Comparison of ENCODE assay signal across 33 cellular contexts in the genomic region with DNA sequence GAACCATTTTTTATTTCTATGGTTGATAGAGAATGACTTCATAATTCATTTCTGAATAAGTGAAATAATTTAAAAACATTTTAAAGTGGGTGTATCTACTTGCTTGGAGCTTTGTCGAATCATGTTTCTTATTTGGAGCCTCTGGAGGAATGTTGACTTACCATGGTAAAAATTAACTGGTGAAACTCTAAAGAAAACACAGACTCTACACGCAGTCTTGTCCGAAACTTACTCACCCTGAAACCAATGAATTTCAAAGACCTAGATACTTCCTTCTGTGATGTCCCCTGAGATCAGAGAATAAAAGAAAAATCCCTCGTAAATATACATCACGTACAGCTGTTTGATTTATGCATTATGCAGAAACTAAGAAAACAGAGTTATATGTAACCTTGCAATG.
DNase-seq lines count a peak whose midpoint lies in the region; ATAC-seq and TF ChIP-seq lines count a peak whose summit lies in the region.
"Had no signal": no experiment of that assay in that cellular context is flagged by ENCODE, and none has a peak within 500 bp of the region (broad histone marks: within the 10 kb centered on the region; RNA-seq: fewer than 3 reads in every experiment).

No MANE protein-coding gene starts in this region.

- H3K4me2 ChIP-seq in hepatocyte (peak overlapping the region; percentile 7), osteoblast (ENCODE audit: insufficient read depth, low read length) (peak overlapping the region; percentile 21)
- H3K4me2 ChIP-seq: BLaER1, smooth muscle cell had no signal

- H3K4me3 Mint-ChIP-seq in Calu3 (ENCODE audit: low read depth, unreplicated experiment): no peak overlapping the region
- no peak overlapping the region for H3K4me3 Mint-ChIP-seq in activated T-helper 1 cell treated with anti-CD3 and anti-CD28 coated beads, Interleukin-12 subunit alpha, Interleukin-12 subunit beta, Interleukin-2, Interleukin-4 antibody, amounts not matched to agents 30 ng/mL and 10 ng/mL and 1 ng/mL, durations not matched to agents 14 hours and 24 hours and 36 hours
- H3K4me3 Mint-ChIP-seq: activated T-cell treated with anti-CD3 and anti-CD28 coated beads, Interleukin-2, amount 50 U/mL, for 4 hours had no signal

- H3K27ac ChIP-seq in hepatocyte: peak overlapping the region; percentile 78
- H3K27ac ChIP-seq in osteoblast (ENCODE audit: low read depth, low read length): peak overlapping the region; percentile 29
- no peak overlapping the region for H3K27ac ChIP-seq in caudate nucleus (ENCODE audit: low read depth, low read length)
- H3K27ac ChIP-seq in esophagus squamous epithelium: no peak overlapping the region
- H3K27ac ChIP-seq: BLaER1, heart left ventricle, left lung, Peyer's patch, tibial nerve, VCaP had no signal

- H3K9me3 Mint-ChIP-seq in Calu3 (ENCODE audit: low read depth, unreplicated experiment): peaks cover 4% of the 10 kb centered on the region
- H3K9me3 Mint-ChIP-seq in activated T-helper 1 cell treated with anti-CD3 and anti-CD28 coated beads, Interleukin-12 subunit alpha, Interleukin-12 subunit beta, Interleukin-2, Interleukin-4 antibody, amounts not matched to agents 30 ng/mL and 10 ng/mL and 1 ng/mL, durations not matched to agents 14 hours and 24 hours and 36 hours: peaks cover 15% of the 10 kb centered on the region
- H3K9me3 Mint-ChIP-seq: activated T-cell treated with anti-CD3 and anti-CD28 coated beads, Interleukin-2, amount 50 U/mL, for 4 hours had no signal

- H3K4me1 Mint-ChIP-seq in Calu3 (ENCODE audit: low read depth, unreplicated experiment): no peaks in the 10 kb centered on the region
- H3K4me1 Mint-ChIP-seq in activated T-helper 1 cell treated with anti-CD3 and anti-CD28 coated beads, Interleukin-12 subunit alpha, Interleukin-12 subunit beta, Interleukin-2, Interleukin-4 antibody, amounts not matched to agents 30 ng/mL and 10 ng/mL and 1 ng/mL, durations not matched to agents 14 hours and 24 hours and 36 hours (ENCODE audit: low read depth): no peaks in the 10 kb centered on the region

- H3K4me1 ChIP-seq in hepatocyte (ENCODE audit: insufficient read depth) (peaks cover 12% of the 10 kb centered on the region), osteoblast (ENCODE audit: insufficient read depth, low read length) (peaks cover 11% of the 10 kb centered on the region), esophagus squamous epithelium (no peaks in the 10 kb centered on the region)
- H3K4me1 ChIP-seq: heart left ventricle, left lung, Peyer's patch had no signal

- no peak for TF ChIP-seq CTCF in Calu3 (IDR thresholded peaks at IDR 0.05; ENCODE audit: unreplicated experiment)
- TF ChIP-seq CTCF in hepatocyte (IDR thresholded peaks at IDR 0.05; ENCODE audit: poor library complexity): no peak
- no peak for TF ChIP-seq CTCF in osteoblast (IDR thresholded peaks at IDR 0.05; ENCODE audit: extremely low read depth, low read depth, low read length)
- TF ChIP-seq CTCF in esophagus squamous epithelium (IDR thresholded peaks at IDR 0.05): no peak

- no TSS peak for BruUV-seq in Calu3 (replicated peaks; lab: Mats Ljungman, UMichigan)

- H3K36me3 ChIP-seq in hepatocyte (replicated peaks; ENCODE audit: insufficient read depth, low read depth): no peaks in the 10 kb centered on the region
- H3K36me3 ChIP-seq in osteoblast (ENCODE audit: insufficient read depth, low read length): no peaks in the 10 kb centered on the region
- H3K36me3 ChIP-seq in esophagus squamous epithelium: no peaks in the 10 kb centered on the region
- H3K36me3 ChIP-seq: BLaER1, heart left ventricle, left lung, Peyer's patch, tibial nerve had no signal

- DNase-seq in Calu3: no peak
- DNase-seq in HuH-7 (ENCODE audit: low spot score): peak; percentile 4
- DNase-seq in hepatocyte (ENCODE audit: low spot score): peak; percentile 8
- DNase-seq in osteoblast (ENCODE audit: insufficient read length, low spot score, missing footprints): peak; percentile 52
- DNase-seq in caudate nucleus (lab: John Stamatoyannopoulos, UW): no peak
- no peak for DNase-seq in esophagus squamous epithelium (lab: John Stamatoyannopoulos, UW)
- DNase-seq in activated T-helper 1 cell treated with anti-CD3 and anti-CD28 coated beads, Interleukin-12 subunit alpha, Interleukin-12 subunit beta, Interleukin-2, Interleukin-4 antibody, amounts not matched to agents 30 ng/mL and 10 ng/mL and 1 ng/mL, durations not matched to agents 14 hours and 24 hours and 36 hours (ENCODE audit: low spot score): no peak
- DNase-seq: activated CD4-positive, alpha-beta T cell treated with anti-CD3 and anti-CD28 coated beads for 48 hours; activated naive CD4-positive, alpha-beta T cell; activated T-cell treated with anti-CD3 and anti-CD28 coated beads, Interleukin-2, amount 50 U/mL, for 4 hours; DMS79; effector CD8-positive, alpha-beta T cell; erythroblast; GDM1; H7; heart left ventricle; left lung; mesendoderm; NCI-H1105; NCI-H1930; NCI-H2227 treated with DMSO at 0.1 percent for 48 hours; NCI-H69; Peyer's patch; SHP77 treated with DMSO at 0.1 percent for 48 hours; stimulated activated CD4-positive, alpha-beta T cell treated with anti-CD3 and anti-CD28 coated beads, Interleukin-1b, Interleukin-23, amount 100 ng/mL, for 48 hours; stimulated activated CD8-positive, alpha-beta memory T cell treated with anti-CD3 and anti-CD28 coated beads, Interleukin-4, amount 100 ng/mL, for 48 hours; T-helper 9 cell had no signal

- no peak overlapping the region for H2AFZ ChIP-seq in hepatocyte
- no peak overlapping the region for H2AFZ ChIP-seq in osteoblast (ENCODE audit: low read length)

- 57% methylated on average over 5 of the region's 5 CpGs for WGBS in hepatocyte (ENCODE audit: low lambda C conversion rate, missing lambda C conversion rate)
- 49 to 50% methylated on average over 5 of the region's 5 CpGs for WGBS in esophagus squamous epithelium, 2 donors

- no peaks in the 10 kb centered on the region for H3K79me2 ChIP-seq in hepatocyte
- no peaks in the 10 kb centered on the region for H3K79me2 ChIP-seq in osteoblast (ENCODE audit: insufficient read depth, low read length)

- no peaks in the 10 kb centered on the region for H3K36me3 Mint-ChIP-seq in Calu3 (ENCODE audit: insufficient read depth, unreplicated experiment)
- no peaks in the 10 kb centered on the region for H3K36me3 Mint-ChIP-seq in activated T-helper 1 cell treated with anti-CD3 and anti-CD28 coated beads, Interleukin-12 subunit alpha, Interleukin-12 subunit beta, Interleukin-2, Interleukin-4 antibody, amounts not matched to agents 30 ng/mL and 10 ng/mL and 1 ng/mL, durations not matched to agents 14 hours and 24 hours and 36 hours (ENCODE audit: low read depth)

- H3K27me3 ChIP-seq in hepatocyte (no peaks in the 10 kb centered on the region), osteoblast (ENCODE audit: insufficient read depth, low read length) (no peaks in the 10 kb centered on the region), esophagus squamous epithelium (no peaks in the 10 kb centered on the region)
- H3K27me3 ChIP-seq: BLaER1, heart left ventricle, left lung, Peyer's patch, tibial nerve had no signal

- no peaks in the 10 kb centered on the region for H3K27me3 Mint-ChIP-seq in Calu3 (ENCODE audit: unreplicated experiment)
- H3K27me3 Mint-ChIP-seq in activated T-helper 1 cell treated with anti-CD3 and anti-CD28 coated beads, Interleukin-12 subunit alpha, Interleukin-12 subunit beta, Interleukin-2, Interleukin-4 antibody, amounts not matched to agents 30 ng/mL and 10 ng/mL and 1 ng/mL, durations not matched to agents 14 hours and 24 hours and 36 hours (ENCODE audit: insufficient read depth): no peaks in the 10 kb centered on the region

- H4K20me1 ChIP-seq in hepatocyte (ENCODE audit: insufficient read depth, poor library complexity, severe bottlenecking): no peaks in the 10 kb centered on the region
- H4K20me1 ChIP-seq in osteoblast (ENCODE audit: insufficient read depth, low read length): no peaks in the 10 kb centered on the region
- H4K20me1 ChIP-seq: BLaER1 had no signal

- no peak for ATAC-seq in HG03354 (IDR thresholded peaks at IDR 0.05; ENCODE audit: poor library complexity, severe bottlenecking, unreplicated experiment)
- ATAC-seq: activated T-cell treated with anti-CD3 and anti-CD28 coated beads, Interleukin-2, amount 50 U/mL, for 4 hours; heart left ventricle; K562; left lung had no signal

- intact Hi-C loops in Calu3 (cut with micrococcal nuclease; ENCODE audit: unreplicated experiment): loop anchor here (10.0 kb wide), 1 partner anchor 1162 kb away; no protein-coding TSS in a partner anchor
- intact Hi-C loops in esophagus squamous epithelium (cut with DNase I): no loop called here
- intact Hi-C loops in activated T-helper 1 cell treated with anti-CD3 and anti-CD28 coated beads, Interleukin-12 subunit alpha, Interleukin-12 subunit beta, Interleukin-2, Interleukin-4 antibody, amounts not matched to agents 30 ng/mL and 10 ng/mL and 1 ng/mL, durations not matched to agents 14 hours and 24 hours and 36 hours (cut with micrococcal nuclease): no loop called here

- CTCF ChIA-PET in Calu3 (lab: Charles Lee): interaction anchor here (0.6 to 0.7 kb wide), 3 partner anchors 12 to 301 kb away, joined by 4 to 5 read pairs (median 4); no protein-coding TSS in a partner anchor

- TF ChIP-seq POLR2A in esophagus squamous epithelium (IDR thresholded peaks at IDR 0.05): no peak

- no peak overlapping the region for H3K4me3 ChIP-seq in hepatocyte
- H3K4me3 ChIP-seq in osteoblast (ENCODE audit: insufficient read depth, low read length): no peak overlapping the region
- no peak overlapping the region for H3K4me3 ChIP-seq in esophagus squamous epithelium
- H3K4me3 ChIP-seq: BLaER1, heart left ventricle, K562, left lung, Peyer's patch, smooth muscle cell, tibial nerve had no signal

- H3K9me2 ChIP-seq in hepatocyte (replicated peaks; ENCODE audit: insufficient read depth): no peaks in the 10 kb centered on the region

- peak overlapping the region; percentile 50 for H3K27ac Mint-ChIP-seq in Calu3 (ENCODE audit: unreplicated experiment)
- H3K27ac Mint-ChIP-seq in activated T-helper 1 cell treated with anti-CD3 and anti-CD28 coated beads, Interleukin-12 subunit alpha, Interleukin-12 subunit beta, Interleukin-2, Interleukin-4 antibody, amounts not matched to agents 30 ng/mL and 10 ng/mL and 1 ng/mL, durations not matched to agents 14 hours and 24 hours and 36 hours: no peak overlapping the region

- no peaks in the 10 kb centered on the region for H3K9me3 ChIP-seq in hepatocyte (ENCODE audit: low read depth)
- no peaks in the 10 kb centered on the region for H3K9me3 ChIP-seq in osteoblast (ENCODE audit: low read depth, low read length)
- H3K9me3 ChIP-seq in esophagus squamous epithelium: no peaks in the 10 kb centered on the region
- H3K9me3 ChIP-seq: BLaER1, heart left ventricle, left lung, Peyer's patch, tibial nerve had no signal

Comparison
In these comparisons a context has a peak if more than half of its experiments do, and no peak if none do; other contexts are left out.
1. DNase-seq: peak in HuH-7 (single experiment), hepatocyte (single experiment) and osteoblast (single experiment); none in Calu3 (single experiment), caudate nucleus (0 of 61), esophagus squamous epithelium (single experiment) and activated T-helper 1 cell treated with anti-CD3 and anti-CD28 coated beads, Interleukin-12 subunit alpha, Interleukin-12 subunit beta, Interleukin-2, Interleukin-4 antibody, amounts not matched to agents 30 ng/mL and 10 ng/mL and 1 ng/mL, durations not matched to agents 14 hours and 24 hours and 36 hours (single experiment).
2. H3K27ac ChIP-seq: peak in hepatocyte (single experiment) and osteoblast (single experiment); none in caudate nucleus (single experiment) and esophagus squamous epithelium (0 of 4).